ENCODE assay signal across 8 cellular contexts in genomic region chr5:67004730-67005350, GRCh38.
DNase-seq lines count a peak whose midpoint lies in the region; ATAC-seq and TF ChIP-seq lines count a peak whose summit lies in the region.

No MANE protein-coding gene starts in this region.

- peak overlapping the region; percentile 92 to 93 for H3K27ac ChIP-seq in ascending aorta
- peak overlapping the region; percentile 89 for H3K27ac ChIP-seq in thymus (ENCODE audit: low read depth)

- intact Hi-C loops in ascending aorta (cut with DNase I), result loop anchor here (5.0 kb wide), 2 partner anchors 48 to 87 kb away; no protein-coding TSS in a partner anchor

- H3K9me3 ChIP-seq in ascending aorta (no peaks in the 10 kb centered on the region), thymus (ENCODE audit: control insufficient read depth) (no peaks in the 10 kb centered on the region)

- H3K27ac Mint-ChIP-seq in T-helper 2 cell treated with Interferon-gamma antibody and Interleukin-4, amounts not matched to agents 5 μg/mL and 100 μg/mL, for 36 hours, result peak overlapping the region; percentile 83

- TF ChIP-seq CTCF in ascending aorta (IDR thresholded peaks at IDR 0.05), result no peak

- H3K9me3 Mint-ChIP-seq in T-helper 2 cell treated with Interferon-gamma antibody and Interleukin-4, amounts not matched to agents 5 μg/mL and 100 μg/mL, for 36 hours, result no peaks in the 10 kb centered on the region

- H3K4me1 ChIP-seq in ascending aorta, result peaks cover 7 to 31% of the 10 kb centered on the region in 2 donors
- peaks cover 9% of the 10 kb centered on the region for H3K4me1 ChIP-seq in thymus (ENCODE audit: control insufficient read depth, insufficient read depth, low read length)

- DNase-seq in T-helper 2 cell treated with Interferon-gamma antibody and Interleukin-4, amounts not matched to agents 5 μg/mL and 100 μg/mL, for 36 hours (ENCODE audit: low spot score), result no peak
- DNase-seq in T-helper 2 cell (no peak), ascending aorta (ENCODE audit: low spot score in 2 of 2) (no peak), left kidney (ENCODE audit: low read depth, low spot score) (peak; percentile 53), pons (ENCODE audit: low spot score) (no peak)
- no peak for DNase-seq in stimulated activated CD4-positive, alpha-beta T cell treated with anti-CD3 and anti-CD28 coated beads, Interleukin-2, amount 100 ng/mL, for 24 hours

- no peaks in the 10 kb centered on the region for H3K36me3 ChIP-seq in ascending aorta
- no peaks in the 10 kb centered on the region for H3K36me3 ChIP-seq in thymus (ENCODE audit: control insufficient read depth, insufficient read depth)

- H3K36me3 Mint-ChIP-seq in T-helper 2 cell treated with Interferon-gamma antibody and Interleukin-4, amounts not matched to agents 5 μg/mL and 100 μg/mL, for 36 hours (ENCODE audit: low read depth), result peaks cover 6% of the 10 kb centered on the region

- peak overlapping the region; percentile 76 to 83 for H3K4me3 ChIP-seq in ascending aorta
- peak overlapping the region; percentile 70 for H3K4me3 ChIP-seq in thymus (ENCODE audit: low read length)

- H3K27me3 ChIP-seq in ascending aorta, result no peaks in the 10 kb centered on the region
- no peaks in the 10 kb centered on the region for H3K27me3 ChIP-seq in thymus (ENCODE audit: control insufficient read depth, insufficient read depth)

- ATAC-seq in GM21515 (IDR thresholded peaks at IDR 0.05; ENCODE audit: unreplicated experiment), result no peak

- H3K4me1 Mint-ChIP-seq in T-helper 2 cell treated with Interferon-gamma antibody and Interleukin-4, amounts not matched to agents 5 μg/mL and 100 μg/mL, for 36 hours (ENCODE audit: low read depth), result peaks cover 45% of the 10 kb centered on the region

- H3K27me3 Mint-ChIP-seq in T-helper 2 cell treated with Interferon-gamma antibody and Interleukin-4, amounts not matched to agents 5 μg/mL and 100 μg/mL, for 36 hours (ENCODE audit: low read depth), result peaks cover 7% of the 10 kb centered on the region

- peak overlapping the region; percentile 88 for H3K4me3 Mint-ChIP-seq in T-helper 2 cell treated with Interferon-gamma antibody and Interleukin-4, amounts not matched to agents 5 μg/mL and 100 μg/mL, for 36 hours

- WGBS in thymus, result under 1% methylated on average over 11 of the region's 11 CpGs
